11 cellular contexts compared by ENCODE assay signal in genomic region chr6:167215429-167216250, GRCh38. TPM values are rescaled to one million over a fixed set of nuclear protein-coding genes. Genes with fewer than 3 reads are reported as not detected.
DNase-seq lines count a peak whose midpoint lies in the region; ATAC-seq, FAIRE-seq and TF ChIP-seq lines count a peak whose summit lies in the region.
"Not testable (repeated sequence)": the region's sequence is repeated elsewhere in the genome, so short reads cannot be mapped to it uniquely, and the experiment has no call there.
"Had no signal": no experiment of that assay in that cellular context is flagged by ENCODE, and none has a peak within 500 bp of the region (broad histone marks: within the 10 kb centered on the region; RNA-seq: fewer than 3 reads in every experiment).

No MANE protein-coding gene starts in this region.

- not testable (repeated sequence) for H4K20me1 ChIP-seq in HepG2 (ENCODE audit: insufficient read depth, low read length)

- not testable (repeated sequence) for H3K4me3 ChIP-seq in epithelial cell of proximal tubule (ENCODE audit: low read depth, low read length); pancreas
- peak overlapping the region in 1 of 3 experiments; percentile 47; a peak in 1 of 6 replicates for H3K4me3 ChIP-seq in HepG2 (replicated peaks in 1 of 3; ENCODE audit: insufficient read depth in 1 of 3, low read depth in 2 of 3, low read length in 3 of 3)

- H3K4me1 ChIP-seq in HepG2 (ENCODE audit: insufficient read depth, low read length) = peaks cover 90% of the 10 kb centered on the region
- H3K4me1 ChIP-seq in pancreas = not testable (repeated sequence)

- in situ Hi-C loops in HepG2 (cut with HindIII; ENCODE audit: extremely low pct_ligation_motif_present, low pct_unique_long_range_greater_than_20kb) = not testable (repeated sequence)

- not testable (repeated sequence) for H3K79me2 ChIP-seq in HepG2 (ENCODE audit: insufficient read depth, low read length)

- ATAC-seq in HepG2 = peak; percentile 62
- peak in 3 of 4 donors; percentile 48 to 68 (median 55) for ATAC-seq in pancreas

- not testable (repeated sequence) for TF ChIP-seq RAD21 in HepG2 (CRISPR knock-in tag; IDR thresholded peaks at IDR 0.05)

- H3K27ac ChIP-seq in HepG2 (ENCODE audit: extremely low read length, insufficient read depth, low read length) = peak overlapping the region; percentile 84
- not testable (repeated sequence) for H3K27ac ChIP-seq in pancreas

- WGBS in HepG2 (ENCODE audit: low lambda C conversion rate) = 1% methylated on average over 13 of the region's 15 CpGs
- WGBS in pancreas, 2 donors = 27 to 51% methylated on average over 13 to 15 of the region's 15 CpGs

- CTCF ChIA-PET in HepG2 (lab: Yijun Ruan, JAX; ENCODE audit: low intra/inter-chr PET ratio, low total read pairs) = not testable (repeated sequence)

- not testable (repeated sequence) for TF ChIP-seq CTCF in epithelial cell of proximal tubule (conservative IDR thresholded peaks at IDR 0.05; ENCODE audit: low read depth, low read length); HepG2 (CRISPR knock-in tag; IDR thresholded peaks at IDR 0.05); pancreas (IDR thresholded peaks at IDR 0.05)

- intact Hi-C loops in HepG2 (cut with micrococcal nuclease; ENCODE audit: unreplicated experiment) = loop anchor here (5.0 kb wide), 1 partner anchor 33 kb away; no protein-coding TSS in a partner anchor
- intact Hi-C loops in pancreas (cut with DNase I) = not testable (repeated sequence)

- not testable (repeated sequence) for H2AFZ ChIP-seq in HepG2 (ENCODE audit: low read length)

- BruUV-seq in HepG2 (replicated peaks; lab: Mats Ljungman, UMichigan) = not testable (repeated sequence)

- peak overlapping the region; percentile 50; the same call in 1 of the 2 replicates for H3K4me2 ChIP-seq in HepG2 (ENCODE audit: low read depth, low read length)

- POLR2A ChIA-PET in HepG2 (lab: Yijun Ruan, JAX) = interaction anchor here (0.7 to 3.9 kb wide), 8 partner anchors 9 to 127 kb away, joined by 3 to 51 read pairs (median 8); partner anchors contain the start of gene UNC93A

- TF ChIP-seq POLR2A in HepG2 (IDR thresholded peaks at IDR 0.05; ENCODE audit: insufficient read depth in 1 of 2, low read depth in 2 of 2, low read length in 2 of 2) = not testable (repeated sequence)

- H3K9me3 ChIP-seq in HepG2 (ENCODE audit: low read length); pancreas: not testable (repeated sequence)

- peak overlapping the region; percentile 74 for H3K9ac ChIP-seq in HepG2 (ENCODE audit: insufficient read depth, low read depth, low read length)

- H3K36me3 ChIP-seq in HepG2 (replicated peaks in 1 of 2; ENCODE audit: control insufficient read depth in 1 of 2, insufficient read depth in 2 of 2, low read length in 2 of 2); pancreas: not testable (repeated sequence)

- H3K27me3 ChIP-seq in HepG2 (ENCODE audit: control insufficient read depth in 1 of 2, insufficient read depth in 2 of 2, low read length in 2 of 2); pancreas: not testable (repeated sequence)

- peak; percentile 72 for DNase-seq in DMS53 (lab: John Stamatoyannopoulos, UW)
- DNase-seq in NCI-H2029 treated with DMSO at 0.1 percent for 48 hours (lab: John Stamatoyannopoulos, UW) = peak; percentile 65
- peak; percentile 33 for DNase-seq in epithelial cell of proximal tubule (ENCODE audit: low read depth)
- peak; percentile 47 for DNase-seq in kidney tubule cell (ENCODE audit: low spot score)
- peak; percentile 78 for DNase-seq in HepG2 (ENCODE audit: low spot score)
- not testable (repeated sequence) for DNase-seq in pancreas

- not testable (repeated sequence) for FAIRE-seq in HepG2 (lab: Jason Lieb, UNC); pancreas (lab: Jason Lieb, UNC)

- TF ChIP-seq EP300 in HepG2 (IDR thresholded peaks at IDR 0.05; ENCODE audit: low read depth in 2 of 2, low read length in 2 of 2); HepG2 (CRISPR knock-in tag; IDR thresholded peaks at IDR 0.05; ENCODE audit: borderline replicate concordance): not testable (repeated sequence)

TF ChIP-seq in HepG2, 621 proteins besides CTCF, POLR2A, EP300 and RAD21:
- TF ChIP-seq CHD4 (IDR thresholded peaks at IDR 0.05; ENCODE audit: borderline replicate concordance, low read length) (peak; percentile 77; the same call in 1 of the 2 replicates), ASH2L (IDR thresholded peaks at IDR 0.05; ENCODE audit: insufficient read length, low read depth, low read length) (peak; percentile 67), TEAD3 (CRISPR knock-in tag; optimal IDR thresholded peaks at IDR 0.05; ENCODE audit: borderline replicate concordance) (peak; percentile 62), ATF7 (IDR thresholded peaks at IDR 0.05) (0 out of 2 replicates have a peak, but pooled peaks have one; percentile 16)
- TF ChIP-seq ATF7 (CRISPR knock-in tag; IDR thresholded peaks at IDR 0.05) = not testable (repeated sequence)

RNA-seq across cellular contexts. Expression of gene GPR31, which starts 57.9 kb away (rescaled TPM):
- total RNA-seq in epithelial cell of proximal tubule (not detected in 2 replicates), HepG2 (2016; rRNA removed; fragmentation: Illumina TruSeq; extraction: Trizol) (not detected in 2 replicates), pancreas (not detected)
- total RNA-seq in HepG2 (2016; cell fraction: cytosol; rRNA removed; fragmentation: Illumina TruSeq; extraction: Trizol; ENCODE audit: low read depth) = not detected in 2 replicates
- total RNA-seq in HepG2 (2016; cell fraction: insoluble cytoplasmic fraction; rRNA removed; fragmentation: Illumina TruSeq; extraction: Trizol) = not detected in 2 replicates
- total RNA-seq in HepG2 (2016; cell fraction: membrane; rRNA removed; fragmentation: Illumina TruSeq; extraction: Trizol) = not detected in 2 replicates
- total RNA-seq in HepG2 (2016; cell fraction: nucleus; rRNA removed; fragmentation: Illumina TruSeq; extraction: Trizol) = not detected in 2 replicates
- polyA plus RNA-seq in HepG2 (2011; rRNA removed) (not detected in 2 replicates), pancreas (not detected)
- polyA plus RNA-seq in HepG2 (2011; cell fraction: cytosol; rRNA removed) = not detected in 2 replicates
- not detected in 2 replicates for polyA plus RNA-seq in HepG2 (2011; cell fraction: nucleus; rRNA removed)
- not detected in 2 replicates for polyA plus RNA-seq in HepG2 (2012)
- not detected in 2 replicates for polyA plus RNA-seq in HepG2 (2016; cell fraction: cytosol; fragmentation: Illumina TruSeq; extraction: Trizol; ENCODE audit: low read depth)
- not detected in 2 replicates for polyA plus RNA-seq in HepG2 (2016; cell fraction: insoluble cytoplasmic fraction; fragmentation: Illumina TruSeq; extraction: Trizol; ENCODE audit: low read depth)
- not detected in 2 replicates for polyA plus RNA-seq in HepG2 (2016; cell fraction: membrane; fragmentation: Illumina TruSeq; extraction: Trizol; ENCODE audit: low read depth)
- not detected in 2 replicates for polyA plus RNA-seq in HepG2 (2016; cell fraction: nucleus; fragmentation: Illumina TruSeq; extraction: Trizol; ENCODE audit: insufficient read depth, low read depth)
- not detected in 2 replicates for polyA minus RNA-seq in HepG2 (2011; rRNA and poly(A)+ RNA removed; ENCODE audit: low replicate concordance)
- not detected in 2 replicates for polyA minus RNA-seq in HepG2 (2011; cell fraction: cytosol; rRNA and poly(A)+ RNA removed)
- polyA minus RNA-seq in HepG2 (2011; cell fraction: nucleus; rRNA and poly(A)+ RNA removed) = not detected in 2 replicates
- total RNA-seq: CD4-positive, alpha-beta T cell; G401; GM23248; H4 had no signal
- polyA plus RNA-seq: BJ, GM23248 had no signal
